ENCODE assay signal across 8 cellular contexts in genomic region chr19:16185123-16185924, GRCh38. TPM values are rescaled to one million over a fixed set of nuclear protein-coding genes. Genes with fewer than 3 reads are reported as not detected.
DNase-seq lines count a peak whose midpoint lies in the region; ATAC-seq and TF ChIP-seq lines count a peak whose summit lies in the region.

FAM32A (plus strand) TSS chr19:16185410; CDS start chr19:16185443, 33 bp downstream.

- H3K27me3 Mint-ChIP-seq in T-helper 17 cell = no peaks in the 10 kb centered on the region
- H3K27me3 Mint-ChIP-seq in progenitor cell of endocrine pancreas = peaks cover 6% of the 10 kb centered on the region

- intact Hi-C loops in left ventricle myocardium inferior (cut with micrococcal nuclease) = no loop called here

- H3K4me3 ChIP-seq in left ventricle myocardium inferior = peak within 1 kb of the TSS; percentile 94

- peak within 1 kb of the TSS; percentile 83 for H3K27ac ChIP-seq in left ventricle myocardium inferior (replicated peaks)

- H3K4me1 Mint-ChIP-seq in T-helper 17 cell = peaks cover 22% of the 10 kb centered on the region
- H3K4me1 Mint-ChIP-seq in progenitor cell of endocrine pancreas (ENCODE audit: low read depth) = peaks cover 11% of the 10 kb centered on the region

- ATAC-seq in HG02885 (IDR thresholded peaks at IDR 0.05; ENCODE audit: poor library complexity, unreplicated experiment) (peak; percentile 94), T-helper 17 cell (peak; percentile 94)

- H3K4me3 Mint-ChIP-seq in T-helper 17 cell = peak within 1 kb of the TSS; percentile 100
- peak within 1 kb of the TSS; percentile 100 for H3K4me3 Mint-ChIP-seq in progenitor cell of endocrine pancreas (ENCODE audit: low read depth)

- TF ChIP-seq CTCF in left ventricle myocardium inferior (IDR thresholded peaks at IDR 0.05; ENCODE audit: borderline replicate concordance) (peak; percentile 53), progenitor cell of endocrine pancreas (IDR thresholded peaks at IDR 0.05; ENCODE audit: unreplicated experiment) (peak; percentile 20)

- no peaks in the 10 kb centered on the region for H3K9me3 Mint-ChIP-seq in progenitor cell of endocrine pancreas (ENCODE audit: low read depth)

- H3K36me3 Mint-ChIP-seq in T-helper 17 cell (ENCODE audit: low read depth) = peaks cover 8% of the 10 kb centered on the region
- H3K36me3 Mint-ChIP-seq in progenitor cell of endocrine pancreas (ENCODE audit: insufficient read depth) = peaks cover 7% of the 10 kb centered on the region

- H3K4me1 ChIP-seq in left ventricle myocardium inferior = peaks cover 52% of the 10 kb centered on the region

- DNase-seq in NCI-H1694 treated with DMSO at 0.1 percent for 48 hours (lab: John Stamatoyannopoulos, UW) (peak; percentile 95), T-helper 17 cell (peak; percentile 90 to 97 (median 96)), amygdala (lab: John Stamatoyannopoulos, UW) (peak; percentile 73 to 99 (median 95)), left ventricle myocardium inferior (peak; percentile 99), progenitor cell of endocrine pancreas (ENCODE audit: low spot score, unreplicated experiment) (peak; percentile 94), ureter (ENCODE audit: low spot score) (peak; percentile 100)

- H3K9me3 ChIP-seq in T-helper 17 cell (ENCODE audit: control insufficient read depth, low read length, poor library complexity, severe bottlenecking) (no peaks in the 10 kb centered on the region), left ventricle myocardium inferior (replicated peaks) (no peaks in the 10 kb centered on the region)

- H3K27me3 ChIP-seq in left ventricle myocardium inferior (ENCODE audit: low read depth) = peaks cover 22% of the 10 kb centered on the region

- TF ChIP-seq POLR2A in GM15510 (IDR thresholded peaks at IDR 0.05; ENCODE audit: borderline replicate concordance, extremely low read depth, insufficient read length) = peak; percentile 71

- H3K27ac Mint-ChIP-seq in T-helper 17 cell (peak within 1 kb of the TSS; percentile 100), progenitor cell of endocrine pancreas (peak within 1 kb of the TSS; percentile 99)

- peaks cover 26% of the 10 kb centered on the region for H3K36me3 ChIP-seq in left ventricle myocardium inferior

RNA-seq across cellular contexts. Expression of gene FAM32A, which starts in this region (rescaled TPM):
- 10 to 100 TPM; 33.7 to 48.8 TPM for total RNA-seq in T-helper 17 cell
- total RNA-seq in left ventricle myocardium inferior = 34.3 TPM
- total RNA-seq in progenitor cell of endocrine pancreas = 91.6 and 95.2 TPM in 2 replicates
- 50.8 TPM for total RNA-seq in ureter

Comparison
In these comparisons a context has a peak if more than half of its experiments do, and no peak if none do; other contexts are left out.
1. Peak in every context shown above with its lines: DNase-seq, ATAC-seq, H3K4me3 ChIP-seq and H3K27ac ChIP-seq.